ENCODE assay signal across 8 cellular contexts in the genomic region with DNA sequence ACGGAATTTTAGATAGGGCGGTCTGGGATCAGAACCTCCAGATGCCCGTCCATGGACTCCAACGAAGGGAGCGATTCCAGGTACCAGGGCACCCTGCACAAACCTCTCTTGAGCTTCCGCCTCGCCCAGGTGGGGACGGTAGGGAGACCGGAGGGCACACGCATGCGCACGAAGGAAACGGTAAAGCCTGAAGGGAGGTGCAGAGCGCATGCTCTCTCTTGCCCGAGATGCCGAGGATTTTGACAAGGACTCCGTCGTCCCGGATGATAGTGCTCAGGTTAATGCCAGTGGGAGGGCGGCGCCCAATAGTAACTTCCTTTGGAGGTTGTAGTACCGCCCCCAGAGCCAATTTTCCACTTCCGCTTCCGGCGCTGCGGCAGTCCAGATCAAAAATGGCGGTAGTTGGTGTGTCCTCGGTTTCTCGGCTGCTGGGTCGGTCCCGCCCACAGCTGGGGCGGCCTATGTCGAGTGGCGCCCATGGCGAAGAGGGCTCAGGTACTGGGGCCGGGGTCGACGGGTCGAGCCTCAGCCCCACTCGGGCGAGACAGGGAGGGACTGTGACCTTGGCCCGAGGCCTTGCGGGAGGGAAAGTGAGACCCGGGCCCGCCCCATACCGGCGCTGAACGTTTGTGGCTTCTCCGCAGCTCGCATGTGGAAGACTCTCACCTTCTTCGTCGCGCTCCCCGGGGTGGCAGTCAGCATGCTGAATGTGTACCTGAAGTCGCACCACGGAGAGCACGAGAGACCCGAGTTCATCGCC. TPM values are rescaled to one million over a fixed set of nuclear protein-coding genes. Genes with fewer than 3 reads are reported as not detected.
DNase-seq lines count a peak whose midpoint lies in the region; ATAC-seq and TF ChIP-seq lines count a peak whose summit lies in the region.

A gene (plus strand): TSS at position 379 of the 760 bp plus-strand sequence. CDS start 14 bp downstream, at position 393.

- peak within 1 kb of the TSS; percentile 98 for H3K4me3 Mint-ChIP-seq in activated CD4-positive, alpha-beta T cell treated with anti-CD3 and anti-CD28 coated beads, Interleukin-2, amount 10 ng/mL, durations not matched to agents 7 days and 5 days

- H3K27ac Mint-ChIP-seq in activated CD4-positive, alpha-beta T cell treated with anti-CD3 and anti-CD28 coated beads, Interleukin-2, amount 10 ng/mL, durations not matched to agents 7 days and 5 days = peak within 1 kb of the TSS; percentile 97

- H3K27ac ChIP-seq in C4-2B = peak within 1 kb of the TSS; percentile 92

- peak; percentile 90 for ATAC-seq in GM19328 (IDR thresholded peaks at IDR 0.05; ENCODE audit: unreplicated experiment)
- peak; percentile 95 for ATAC-seq in HG03520 (IDR thresholded peaks at IDR 0.05; ENCODE audit: unreplicated experiment)
- ATAC-seq in left lobe of liver = peak; percentile 98

- no peaks in the 10 kb centered on the region for H3K9me3 Mint-ChIP-seq in activated CD4-positive, alpha-beta T cell treated with anti-CD3 and anti-CD28 coated beads, Interleukin-2, amount 10 ng/mL, durations not matched to agents 7 days and 5 days

- POLR2A ChIA-PET in activated CD4-positive, alpha-beta T cell treated with anti-CD3 and anti-CD28 coated beads, Interleukin-2, amount 10 ng/mL, durations not matched to agents 7 days and 5 days (lab: Charles Lee) = interaction anchor here (0.6 kb wide), 1 partner anchor 77 kb away, joined by 3 read pairs; no protein-coding TSS in a partner anchor

- peaks cover 31% of the 10 kb centered on the region for H3K4me1 Mint-ChIP-seq in activated CD4-positive, alpha-beta T cell treated with anti-CD3 and anti-CD28 coated beads, Interleukin-2, amount 10 ng/mL, durations not matched to agents 7 days and 5 days

- DNase-seq in NCI-H69 (lab: John Stamatoyannopoulos, UW) = peak; percentile 100
- peak; percentile 99 for DNase-seq in activated CD4-positive, alpha-beta T cell treated with anti-CD3 and anti-CD28 coated beads, Interleukin-2, amount 10 ng/mL, durations not matched to agents 7 days and 5 days
- DNase-seq in dedifferentiated amniotic fluid mesenchymal stem cell (ENCODE audit: extremely low spot score) = peak; percentile 96
- DNase-seq in left lobe of liver (ENCODE audit: low spot score) = peak; percentile 97
- DNase-seq in stimulated activated CD4-positive, alpha-beta T cell treated with anti-CD3 and anti-CD28 coated beads, Interleukin-2, amount 100 ng/mL, for 4 hours (ENCODE audit: low read depth) = peak; percentile 98

- CTCF ChIA-PET in activated CD4-positive, alpha-beta T cell treated with anti-CD3 and anti-CD28 coated beads, Interleukin-2, amount 10 ng/mL, durations not matched to agents 7 days and 5 days (lab: Charles Lee) = interaction anchor here (0.5 to 2.3 kb wide), 6 partner anchors 11 to 262 kb away, joined by 3 to 6 read pairs (median 3); a partner anchor contains a TSS

- no peaks in the 10 kb centered on the region for H3K27me3 Mint-ChIP-seq in activated CD4-positive, alpha-beta T cell treated with anti-CD3 and anti-CD28 coated beads, Interleukin-2, amount 10 ng/mL, durations not matched to agents 7 days and 5 days

- peaks cover 19% of the 10 kb centered on the region for H3K36me3 Mint-ChIP-seq in activated CD4-positive, alpha-beta T cell treated with anti-CD3 and anti-CD28 coated beads, Interleukin-2, amount 10 ng/mL, durations not matched to agents 7 days and 5 days (ENCODE audit: low read depth)

- TF ChIP-seq CTCF in C4-2B (conservative IDR thresholded peaks at IDR 0.05) = no peak; the same call in 1 of the 2 replicates

RNA-seq across cellular contexts. Expression of the gene that starts here (rescaled TPM):
- total RNA-seq in activated CD4-positive, alpha-beta T cell treated with anti-CD3 and anti-CD28 coated beads, Interleukin-2, amount 10 ng/mL, durations not matched to agents 7 days and 5 days = 100 to 1,000 TPM; 323 to 355 TPM
- total RNA-seq in left lobe of liver = 300 TPM

Comparison
In these comparisons a context has a peak if more than half of its experiments do, and no peak if none do; other contexts are left out.
1. Peak in every context shown above with its lines: DNase-seq, ATAC-seq and H3K27ac ChIP-seq.